8 cellular contexts compared by ENCODE assay signal in genomic region chr17:42116705-42117396, GRCh38. TPM values are rescaled to one million over a fixed set of nuclear protein-coding genes. Genes with fewer than 3 reads are reported as not detected.
DNase-seq lines count a peak whose midpoint lies in the region; ATAC-seq and TF ChIP-seq lines count a peak whose summit lies in the region.

No MANE protein-coding gene starts in this region.

- no peak overlapping the region for H3K4me3 ChIP-seq in lower lobe of right lung

- TF ChIP-seq CTCF in lower lobe of right lung (IDR thresholded peaks at IDR 0.05) = peak; percentile 88

- peaks cover 38% of the 10 kb centered on the region for H3K4me1 ChIP-seq in lower lobe of right lung

- no peak overlapping the region for H3K27ac ChIP-seq in lower lobe of right lung

- intact Hi-C loops in lower lobe of right lung (cut with DNase I) = loop anchor here (10.0 kb wide), 1 partner anchor 152 kb away; the partner anchor contains the start of gene CNP

- H3K27me3 ChIP-seq in lower lobe of right lung (ENCODE audit: low read depth) = no peaks in the 10 kb centered on the region

- peaks cover 34% of the 10 kb centered on the region for H3K36me3 ChIP-seq in lower lobe of right lung

- DNase-seq in C1 segment of cervical spinal cord (lab: John Stamatoyannopoulos, UW) (peak in 12 of 14 donors; percentile 16 to 54 (median 42)), HK-2 (ENCODE audit: unreplicated experiment) (peak; percentile 63), NCI-H82 (lab: John Stamatoyannopoulos, UW) (peak; percentile 93), dermis blood vessel endothelial cell (peak; percentile 90), lower lobe of right lung (peak; percentile 83)
- peak; percentile 60 to 81 for DNase-seq in activated CD4-positive, alpha-beta T cell treated with anti-CD3 and anti-CD28 coated beads, Interleukin-2, amount 50 U/mL, for 24 hours (ENCODE audit: low read depth in 1 of 2, low spot score in 1 of 2)
- peak; percentile 53 for DNase-seq in stimulated activated CD8-positive, alpha-beta memory T cell treated with anti-CD3 and anti-CD28 coated beads, Interleukin-12 subunit alpha, Interleukin-12 subunit beta, amount 100 ng/mL, for 24 hours (ENCODE audit: extremely low read depth)

- ATAC-seq in lower lobe of right lung = peak; percentile 28 to 50
- no peak for ATAC-seq in HG02759 (IDR thresholded peaks at IDR 0.05; ENCODE audit: unreplicated experiment)

- no peaks in the 10 kb centered on the region for H3K9me3 ChIP-seq in lower lobe of right lung

RNA-seq across cellular contexts. Expression of gene KAT2A, which starts 4.3 kb away (rescaled TPM):
- total RNA-seq in dermis blood vessel endothelial cell = 10.2 and 15.4 TPM in 2 replicates
- 41.6 TPM for total RNA-seq in lower lobe of right lung

RNA-seq across cellular contexts. Expression of gene DHX58, which starts 4.3 kb away (rescaled TPM):
- total RNA-seq in dermis blood vessel endothelial cell (6.9 and 10.6 TPM in 2 replicates), lower lobe of right lung (40.4 TPM)

RNA-seq across cellular contexts. Expression of gene HSPB9, which starts 5.8 kb away (rescaled TPM):
- total RNA-seq in dermis blood vessel endothelial cell (0.17 TPM in 1 of 2 replicates, not detected in the other), lower lobe of right lung (not detected)

RNA-seq across cellular contexts. Expression of gene ZNF385C, which starts 18.6 kb away (rescaled TPM):
- not detected in 2 replicates for total RNA-seq in dermis blood vessel endothelial cell
- total RNA-seq in lower lobe of right lung = 1.2 TPM

RNA-seq across cellular contexts. Expression of gene RAB5C, which starts 37.9 kb away (rescaled TPM):
- total RNA-seq in dermis blood vessel endothelial cell = 82.2 and 136 TPM in 2 replicates
- total RNA-seq in lower lobe of right lung = 153 TPM

Comparison
In these comparisons a context has a peak if more than half of its experiments do, and no peak if none do; other contexts are left out.
1. DNase-seq: peak in every context shown above with its lines; median percentile 93 in NCI-H82; 90 in dermis blood vessel endothelial cell; 83 in lower lobe of right lung; 70 in activated CD4-positive, alpha-beta T cell treated with anti-CD3 and anti-CD28 coated beads, Interleukin-2, amount 50 U/mL, for 24 hours; 63 in HK-2; 53 in stimulated activated CD8-positive, alpha-beta memory T cell treated with anti-CD3 and anti-CD28 coated beads, Interleukin-12 subunit alpha, Interleukin-12 subunit beta, amount 100 ng/mL, for 24 hours; 42 in C1 segment of cervical spinal cord.